8 cellular contexts compared by ENCODE assay signal in genomic region chr6:150813319-150813992, GRCh38. TPM values are rescaled to one million over a fixed set of nuclear protein-coding genes. Genes with fewer than 3 reads are reported as not detected.
DNase-seq lines count a peak whose midpoint lies in the region; ATAC-seq, FAIRE-seq and TF ChIP-seq lines count a peak whose summit lies in the region.

No MANE protein-coding gene starts in this region.

- TF ChIP-seq POLR2A in GM12891 (IDR thresholded peaks at IDR 0.05; ENCODE audit: low read depth, low read length) (no peak), gastrocnemius medialis (IDR thresholded peaks at IDR 0.05) (no peak)

- H3K36me3 ChIP-seq in gastrocnemius medialis, result no peaks in the 10 kb centered on the region

- H3K27me3 ChIP-seq in gastrocnemius medialis, result no peaks in the 10 kb centered on the region

- no peak for TF ChIP-seq CTCF in gastrocnemius medialis (IDR thresholded peaks at IDR 0.05 in 4 of 5, conservative IDR thresholded peaks at IDR 0.05 in 1 of 5)

- FAIRE-seq in GM12891 (lab: Jason Lieb, UNC), result peak; percentile 63

- no peaks in the 10 kb centered on the region for H3K9me3 ChIP-seq in gastrocnemius medialis

- H3K4me1 ChIP-seq in gastrocnemius medialis, result no peaks in the 10 kb centered on the region

- in situ Hi-C loops in gastrocnemius medialis (cut with MboI; ENCODE audit: low sequenced_read_pairs in 4 of 4), result loop anchor here (5.0 to 25.0 kb wide), 4 partner anchors 391 to 751 kb away; partner anchors contain the start of gene ULBP3 (in 3 of the 4)

- intact Hi-C loops in gastrocnemius medialis (cut with DNase I; ENCODE audit: low total_unique reads), result loop anchor here (10.0 kb wide), 2 partner anchors 209 to 729 kb away; no protein-coding TSS in a partner anchor

- DNase-seq in GM12891 (ENCODE audit: insufficient read length, low spot score) (no peak), NCI-H510A (lab: John Stamatoyannopoulos, UW) (peak; percentile 37), gastrocnemius medialis (no peak), DMS79 (lab: John Stamatoyannopoulos, UW) (no peak), HuH-7 (ENCODE audit: low spot score) (no peak), SHP77 treated with DMSO at 0.1 percent for 48 hours (lab: John Stamatoyannopoulos, UW) (no peak)

- H3K27ac ChIP-seq in cingulate gyrus (ENCODE audit: low read depth, low read length) (peak overlapping the region; percentile 60), gastrocnemius medialis (peak overlapping the region; percentile 41 to 62 (median 58))

- H3K4me3 ChIP-seq in gastrocnemius medialis, result no peak overlapping the region

- peak; percentile 58 for ATAC-seq in GM21619 (IDR thresholded peaks at IDR 0.05; ENCODE audit: unreplicated experiment)
- ATAC-seq in gastrocnemius medialis, result peak in 1 of 2 donors; percentile 28

TF ChIP-seq in GM12891, 5 proteins besides CTCF, POLR2A, EP300 and RAD21:
- TF ChIP-seq POU2F2 (IDR thresholded peaks at IDR 0.05; ENCODE audit: low read depth, low read length) (peak; percentile 51; the same call in 1 of the 2 replicates), TAF1 (IDR thresholded peaks at IDR 0.05; ENCODE audit: low read depth, low read length) (no peak)

RNA-seq across cellular contexts. Expression of gene MTHFD1L, which starts 52.0 kb away (rescaled TPM):
- polyA plus RNA-seq in GM12891 (2012; ENCODE audit: low read depth, missing spikeins), result 42.2 TPM
- 1 to 10 TPM in 1 of 4 donors, under 1 TPM in 2, not detected in 1; 0.35 to 1.6 (median 0.59) TPM for total RNA-seq in gastrocnemius medialis
